13 cellular contexts compared by ENCODE assay signal in the genomic region with DNA sequence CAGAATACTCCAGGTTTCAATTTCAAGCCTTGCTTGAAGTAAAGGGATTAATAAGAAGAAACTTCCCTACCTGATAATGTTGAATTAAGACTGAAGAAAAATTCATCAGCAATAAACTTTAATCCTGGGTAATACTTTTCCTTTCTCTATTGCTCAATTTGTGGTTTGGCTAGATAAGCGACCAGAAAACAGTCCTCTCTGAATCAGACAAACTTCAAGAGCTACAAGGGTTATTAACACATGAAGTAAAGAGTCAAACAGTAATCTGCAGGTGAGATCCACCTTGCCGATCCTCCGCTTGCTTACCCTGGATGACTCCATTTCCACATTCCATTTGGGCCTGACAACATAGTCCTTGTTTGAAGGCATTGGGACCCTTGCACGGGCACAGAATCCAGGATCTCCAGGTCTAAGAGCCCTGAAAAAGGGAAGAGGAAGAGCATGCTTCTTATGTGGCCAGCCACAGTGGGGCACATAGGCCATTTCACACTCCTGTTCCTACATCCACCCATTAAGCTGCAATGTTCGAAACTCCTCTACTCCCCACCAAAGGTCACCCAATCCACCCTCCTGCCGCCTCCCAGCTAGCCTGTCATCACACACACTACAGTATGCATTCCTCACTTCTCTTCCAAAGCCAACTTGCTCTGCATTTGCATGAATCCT. TPM values are rescaled to one million over a fixed set of nuclear protein-coding genes. Genes with fewer than 3 reads are reported as not detected.
DNase-seq lines count a peak whose midpoint lies in the region; ATAC-seq, FAIRE-seq and TF ChIP-seq lines count a peak whose summit lies in the region.
"Had no signal": no experiment of that assay in that cellular context is flagged by ENCODE, and none has a peak within 500 bp of the region (broad histone marks: within the 10 kb centered on the region; RNA-seq: fewer than 3 reads in every experiment).

No MANE protein-coding gene starts in this region.

- peaks cover 18% of the 10 kb centered on the region for H3K4me1 ChIP-seq in CD8-positive, alpha-beta T cell (ENCODE audit: insufficient read depth, low read length)

- CTCF ChIA-PET in CD8-positive, alpha-beta T cell (lab: Charles Lee): no interaction called here

- peaks cover 86% of the 10 kb centered on the region for H3K36me3 Mint-ChIP-seq in CD8-positive, alpha-beta T cell
- peaks cover 29% of the 10 kb centered on the region for H3K36me3 Mint-ChIP-seq in activated naive CD8-positive, alpha-beta T cell treated with anti-CD3 and anti-CD28 coated beads for 36 hours
- H3K36me3 Mint-ChIP-seq in natural killer cell: peaks cover 14% of the 10 kb centered on the region

- TF ChIP-seq CTCF in CD8-positive, alpha-beta T cell (IDR thresholded peaks at IDR 0.05): no peak
- TF ChIP-seq CTCF in natural killer cell (IDR thresholded peaks at IDR 0.05): no peak

- POLR2A ChIA-PET in CD8-positive, alpha-beta T cell (lab: Charles Lee): no interaction called here

- peak overlapping the region; percentile 55 for H3K4me3 Mint-ChIP-seq in CD8-positive, alpha-beta T cell
- no peak overlapping the region for H3K4me3 Mint-ChIP-seq in activated naive CD8-positive, alpha-beta T cell treated with anti-CD3 and anti-CD28 coated beads for 36 hours
- H3K4me3 Mint-ChIP-seq in natural killer cell: peak overlapping the region; percentile 55
- H3K4me3 Mint-ChIP-seq: type B pancreatic cell had no signal

- intact Hi-C loops in CD8-positive, alpha-beta T cell (cut with DNase I, micrococcal nuclease): loop anchor here in 1 of 2 experiments (2.0 kb wide), 1 partner anchor 38 kb away; no protein-coding TSS in a partner anchor
- intact Hi-C loops in natural killer cell (cut with micrococcal nuclease): loop anchor here (10.0 kb wide), 1 partner anchor 292 kb away; no protein-coding TSS in a partner anchor

- H3K9me3 ChIP-seq in CD8-positive, alpha-beta T cell (ENCODE audit: low read length): no peaks in the 10 kb centered on the region

- no peak for FAIRE-seq in frontal cortex (lab: Jason Lieb, UNC)
- FAIRE-seq: GM12878 had no signal

- H3K4me3 ChIP-seq in CD8-positive, alpha-beta T cell (ENCODE audit: low read depth, low read length): no peak overlapping the region
- H3K4me3 ChIP-seq: GM12878 had no signal

- no peak overlapping the region for H3K27ac ChIP-seq in CD8-positive, alpha-beta T cell (ENCODE audit: low read depth, low read length)

- no peak for DNase-seq in CD8-positive, alpha-beta T cell
- peak; percentile 92 for DNase-seq in MV-4-11 (lab: John Stamatoyannopoulos, UW)
- no peak for DNase-seq in activated naive CD8-positive, alpha-beta T cell treated with anti-CD3 and anti-CD28 coated beads for 36 hours
- DNase-seq in natural killer cell: no peak
- DNase-seq in stimulated activated CD4-positive, alpha-beta T cell treated with anti-CD3 and anti-CD28 coated beads, Interleukin-4, amount 100 ng/mL, for 24 hours: no peak
- no peak for DNase-seq in DMS53 treated with DMSO at 0.1 percent for 48 hours (lab: John Stamatoyannopoulos, UW; ENCODE audit: unreplicated experiment)
- DNase-seq in frontal cortex (ENCODE audit: low spot score in 2 of 2): no peak
- DNase-seq in activated CD8-positive, alpha-beta memory T cell treated with anti-CD3 and anti-CD28 coated beads, Interleukin-2, amount 50 U/mL, for 4 hours: no peak
- DNase-seq: central memory CD4-positive, alpha-beta T cell; DMS 273 treated with DMSO at 0.1 percent for 48 hours; NCI-H1048 had no signal

- ATAC-seq in CD8-positive, alpha-beta T cell: no peak
- ATAC-seq in natural killer cell: no peak
- ATAC-seq: GM12878 had no signal

- H3K36me3 ChIP-seq in CD8-positive, alpha-beta T cell (ENCODE audit: insufficient read depth, low read length): peaks cover 39% of the 10 kb centered on the region

- H3K4me1 Mint-ChIP-seq in CD8-positive, alpha-beta T cell (ENCODE audit: low read depth): peaks cover 35% of the 10 kb centered on the region
- peaks cover 27% of the 10 kb centered on the region for H3K4me1 Mint-ChIP-seq in activated naive CD8-positive, alpha-beta T cell treated with anti-CD3 and anti-CD28 coated beads for 36 hours
- H3K4me1 Mint-ChIP-seq in natural killer cell: peaks cover 30 to 37% of the 10 kb centered on the region in 2 donors

- H3K27me3 Mint-ChIP-seq in CD8-positive, alpha-beta T cell (ENCODE audit: low read depth): no peaks in the 10 kb centered on the region
- no peaks in the 10 kb centered on the region for H3K27me3 Mint-ChIP-seq in activated naive CD8-positive, alpha-beta T cell treated with anti-CD3 and anti-CD28 coated beads for 36 hours
- no peaks in the 10 kb centered on the region for H3K27me3 Mint-ChIP-seq in natural killer cell (ENCODE audit: low read depth in 2 of 2)
- H3K27me3 Mint-ChIP-seq: type B pancreatic cell had no signal

- H3K9me3 Mint-ChIP-seq in CD8-positive, alpha-beta T cell: no peaks in the 10 kb centered on the region
- no peaks in the 10 kb centered on the region for H3K9me3 Mint-ChIP-seq in activated naive CD8-positive, alpha-beta T cell treated with anti-CD3 and anti-CD28 coated beads for 36 hours
- no peaks in the 10 kb centered on the region for H3K9me3 Mint-ChIP-seq in natural killer cell
- H3K9me3 Mint-ChIP-seq: type B pancreatic cell had no signal

- H3K27ac Mint-ChIP-seq in CD8-positive, alpha-beta T cell: peak overlapping the region; percentile 85
- peak overlapping the region; percentile 32 for H3K27ac Mint-ChIP-seq in activated naive CD8-positive, alpha-beta T cell treated with anti-CD3 and anti-CD28 coated beads for 36 hours
- peak overlapping the region; percentile 82 to 90 for H3K27ac Mint-ChIP-seq in natural killer cell
- H3K27ac Mint-ChIP-seq: type B pancreatic cell had no signal

- H3K27me3 ChIP-seq in CD8-positive, alpha-beta T cell (ENCODE audit: insufficient read depth, low read length): no peaks in the 10 kb centered on the region

RNA-seq across cellular contexts. Expression of a gene that starts 39.9 kb away (rescaled TPM):
- total RNA-seq in CD8-positive, alpha-beta T cell: 10 to 100 TPM; 30.4 to 33.4 TPM
- total RNA-seq in activated naive CD8-positive, alpha-beta T cell treated with anti-CD3 and anti-CD28 coated beads for 36 hours: 10 to 100 TPM; 52.5 to 58.7 TPM
- total RNA-seq in natural killer cell (10 to 100 TPM; 21.7 to 27.1 (median 23.9) TPM), frontal cortex (37.9 TPM)

RNA-seq across cellular contexts. Expression of a gene that starts 49.1 kb away (rescaled TPM):
- total RNA-seq in CD8-positive, alpha-beta T cell: under 1 TPM; 0.25 to 0.33 TPM
- total RNA-seq in activated naive CD8-positive, alpha-beta T cell treated with anti-CD3 and anti-CD28 coated beads for 36 hours: under 1 TPM; 0.62 to 0.88 TPM
- total RNA-seq in natural killer cell (under 1 TPM; 0.14 to 0.45 (median 0.25) TPM), frontal cortex (under 0.01 TPM)

Comparison
In these comparisons a context has a peak if more than half of its experiments do, and no peak if none do; other contexts are left out.
1. H3K27ac Mint-ChIP-seq: peak in every context shown above with its lines; median percentile 86 in natural killer cell; 85 in CD8-positive, alpha-beta T cell; 32 in activated naive CD8-positive, alpha-beta T cell treated with anti-CD3 and anti-CD28 coated beads for 36 hours.